25 cellular contexts compared by ENCODE assay signal in genomic region chr4:133801858-133802257, GRCh38.
DNase-seq lines count a peak whose midpoint lies in the region; ATAC-seq and TF ChIP-seq lines count a peak whose summit lies in the region.
"Had no signal": no experiment of that assay in that cellular context is flagged by ENCODE, and none has a peak within 500 bp of the region (broad histone marks: within the 10 kb centered on the region; RNA-seq: fewer than 3 reads in every experiment).

No MANE protein-coding gene starts in this region.

- H3K36me3 ChIP-seq in HUES48 (ENCODE audit: control insufficient read depth, insufficient read depth, low read length), result no peaks in the 10 kb centered on the region
- H3K36me3 ChIP-seq in smooth muscle cell (ENCODE audit: low read depth), result no peaks in the 10 kb centered on the region
- H3K36me3 ChIP-seq: heart left ventricle had no signal

- TF ChIP-seq CTCF in fibroblast of villous mesenchyme (IDR thresholded peaks at IDR 0.05; ENCODE audit: insufficient read depth, low read depth, low read length) (no peak), smooth muscle cell (IDR thresholded peaks at IDR 0.05; ENCODE audit: borderline replicate concordance, insufficient read depth, poor library complexity, severe bottlenecking) (no peak)

- peak overlapping the region; percentile 39 for H2AFZ ChIP-seq in smooth muscle cell (ENCODE audit: low read depth)

- H3K9me3 Mint-ChIP-seq in natural killer cell treated with Interleukin-12 subunit alpha and Interleukin-12 subunit beta and Interleukin-15 and Interleukin-18, amount 100 ng/mL, for 72 hours, result peaks cover under 1% of the 10 kb centered on the region
- H3K9me3 Mint-ChIP-seq: activated CD4-positive, alpha-beta T cell treated with anti-CD3 and anti-CD28 coated beads, Interleukin-2, amount 10 ng/mL, durations not matched to agents 24 days and 14 days; brain had no signal

- DNase-seq in SK-N-DZ (ENCODE audit: low spot score) (peak; percentile 2), fibroblast of villous mesenchyme (ENCODE audit: low read depth) (peak; percentile 6), smooth muscle cell (lab: John Stamatoyannopoulos, UW; ENCODE audit: unreplicated experiment) (no peak), iPS-NIHi7 (ENCODE audit: extremely low spot score) (no peak), OCI-M2 (lab: John Stamatoyannopoulos, UW; ENCODE audit: unreplicated experiment) (no peak)
- no peak for DNase-seq in natural killer cell treated with Interleukin-12 subunit alpha and Interleukin-12 subunit beta and Interleukin-15 and Interleukin-18, amount 100 ng/mL, for 72 hours (ENCODE audit: low spot score)
- DNase-seq: activated CD4-positive, alpha-beta T cell treated with anti-CD3 and anti-CD28 coated beads, Interleukin-2, amount 10 ng/mL, durations not matched to agents 24 days and 14 days; activated T-cell treated with anti-CD3 and anti-CD28 coated beads, Interleukin-2, amount 50 U/mL, for 4 hours; Calu3; heart left ventricle; NCI-H1048; NCI-H1694 treated with DMSO at 0.1 percent for 48 hours; NCI-H774; PC-3; stimulated activated CD4-positive, alpha-beta T cell treated with anti-CD3 and anti-CD28 coated beads, Interleukin-15, amount 100 ng/mL, for 24 hours; stimulated activated naive CD8-positive, alpha-beta T cell treated with anti-CD3 and anti-CD28 coated beads, Interleukin-15, Interleukin-2, amounts not matched to agents 100 U/mL and 50 U/mL, for 24 hours; T-helper 9 cell; testis had no signal

- H3K27me3 ChIP-seq in HUES48 (ENCODE audit: control insufficient read depth, insufficient read depth, low read length) (no peaks in the 10 kb centered on the region), smooth muscle cell (ENCODE audit: low read depth) (no peaks in the 10 kb centered on the region)
- H3K27me3 ChIP-seq: heart left ventricle, testis had no signal

- H3K4me2 ChIP-seq in smooth muscle cell, result peak overlapping the region; percentile 5

- H3K9me3 ChIP-seq in HUES48 (ENCODE audit: control insufficient read depth, insufficient read depth, low read length), result no peaks in the 10 kb centered on the region
- no peaks in the 10 kb centered on the region for H3K9me3 ChIP-seq in smooth muscle cell (replicated peaks; ENCODE audit: low read depth)
- H3K9me3 ChIP-seq: heart left ventricle, testis had no signal

- no peaks in the 10 kb centered on the region for H3K27me3 Mint-ChIP-seq in natural killer cell treated with Interleukin-12 subunit alpha and Interleukin-12 subunit beta and Interleukin-15 and Interleukin-18, amount 100 ng/mL, for 72 hours
- H3K27me3 Mint-ChIP-seq: activated CD4-positive, alpha-beta T cell treated with anti-CD3 and anti-CD28 coated beads, Interleukin-2, amount 10 ng/mL, durations not matched to agents 24 days and 14 days; brain; progenitor cell of endocrine pancreas had no signal

- ATAC-seq in natural killer cell treated with Interleukin-12 subunit alpha and Interleukin-12 subunit beta and Interleukin-15 and Interleukin-18, amount 100 ng/mL, for 72 hours, result no peak
- ATAC-seq: activated T-cell treated with anti-CD3 and anti-CD28 coated beads, Interleukin-2, amount 50 U/mL, for 4 hours; heart left ventricle; stimulated activated naive CD8-positive, alpha-beta T cell treated with anti-CD3 and anti-CD28 coated beads, Interleukin-15, Interleukin-2, amounts not matched to agents 100 U/mL and 50 U/mL, for 24 hours had no signal

- H3K36me3 Mint-ChIP-seq in natural killer cell treated with Interleukin-12 subunit alpha and Interleukin-12 subunit beta and Interleukin-15 and Interleukin-18, amount 100 ng/mL, for 72 hours, result peaks cover 2% of the 10 kb centered on the region
- H3K36me3 Mint-ChIP-seq: brain had no signal

- H3K4me3 ChIP-seq in HUES48 (ENCODE audit: low read depth, low read length) (no peak overlapping the region), fibroblast of villous mesenchyme (ENCODE audit: low read depth, low read length) (no peak overlapping the region), smooth muscle cell (no peak overlapping the region)
- H3K4me3 ChIP-seq: heart left ventricle, testis had no signal

- H3F3A ChIP-seq in smooth muscle cell (ENCODE audit: low read depth), result no peaks in the 10 kb centered on the region

- peaks cover 24% of the 10 kb centered on the region for H3K4me1 ChIP-seq in HUES48 (ENCODE audit: control insufficient read depth, insufficient read depth, low read length)
- peaks cover 27% of the 10 kb centered on the region for H3K4me1 ChIP-seq in smooth muscle cell (ENCODE audit: low read depth)
- H3K4me1 ChIP-seq: heart left ventricle, testis had no signal

- H4K20me1 ChIP-seq in smooth muscle cell (ENCODE audit: low read depth), result no peaks in the 10 kb centered on the region

- no peak overlapping the region for H3K9ac ChIP-seq in HUES48 (ENCODE audit: low read depth, low read length)
- no peak overlapping the region for H3K9ac ChIP-seq in smooth muscle cell (ENCODE audit: low read depth)

- H3K4me3 Mint-ChIP-seq in natural killer cell treated with Interleukin-12 subunit alpha and Interleukin-12 subunit beta and Interleukin-15 and Interleukin-18, amount 100 ng/mL, for 72 hours, result no peak overlapping the region
- H3K4me3 Mint-ChIP-seq: activated CD4-positive, alpha-beta T cell treated with anti-CD3 and anti-CD28 coated beads, Interleukin-2, amount 10 ng/mL, durations not matched to agents 24 days and 14 days; activated T-cell treated with anti-CD3 and anti-CD28 coated beads, Interleukin-2, amount 50 U/mL, for 4 hours; brain had no signal

- no peaks in the 10 kb centered on the region for H3K4me1 Mint-ChIP-seq in natural killer cell treated with Interleukin-12 subunit alpha and Interleukin-12 subunit beta and Interleukin-15 and Interleukin-18, amount 100 ng/mL, for 72 hours (ENCODE audit: low read depth in 2 of 2)
- H3K4me1 Mint-ChIP-seq: activated CD4-positive, alpha-beta T cell treated with anti-CD3 and anti-CD28 coated beads, Interleukin-2, amount 10 ng/mL, durations not matched to agents 24 days and 14 days had no signal

- no peak overlapping the region for H3K27ac Mint-ChIP-seq in natural killer cell treated with Interleukin-12 subunit alpha and Interleukin-12 subunit beta and Interleukin-15 and Interleukin-18, amount 100 ng/mL, for 72 hours
- H3K27ac Mint-ChIP-seq: activated CD4-positive, alpha-beta T cell treated with anti-CD3 and anti-CD28 coated beads, Interleukin-2, amount 10 ng/mL, durations not matched to agents 24 days and 14 days; brain; progenitor cell of endocrine pancreas had no signal

- no peaks in the 10 kb centered on the region for H3K79me2 ChIP-seq in smooth muscle cell (ENCODE audit: low read depth)

- H3K27ac ChIP-seq in HUES48 (ENCODE audit: low read depth, low read length) (peak overlapping the region; percentile 1), smooth muscle cell (ENCODE audit: low read depth) (peak overlapping the region; percentile 61)
- H3K27ac ChIP-seq: C4-2B, epithelial cell of prostate, heart left ventricle, HL-60, testis, VCaP had no signal

Comparison
In these comparisons a context has a peak if more than half of its experiments do, and no peak if none do; other contexts are left out.
1. DNase-seq: peak in SK-N-DZ (single experiment) and fibroblast of villous mesenchyme (single experiment); none in smooth muscle cell (single experiment), iPS-NIHi7 (single experiment), OCI-M2 (single experiment) and natural killer cell treated with Interleukin-12 subunit alpha and Interleukin-12 subunit beta and Interleukin-15 and Interleukin-18, amount 100 ng/mL, for 72 hours (single experiment).